In genomic region chr22:50571264-50572175, GRCh38 we compare ENCODE assay signal across 21 cellular contexts. TPM values are rescaled to one million over a fixed set of nuclear protein-coding genes. Genes with fewer than 3 reads are reported as not detected.
"Had no signal": no experiment of that assay in that cellular context is flagged by ENCODE, and none has a peak within 500 bp of the region (broad histone marks: within the 10 kb centered on the region; RNA-seq: fewer than 3 reads in every experiment).

No MANE protein-coding gene starts in this region.

- H3K4me3 Mint-ChIP-seq: activated T-cell treated with anti-CD3 and anti-CD28 coated beads, Interleukin-2, amount 50 U/mL, for 4 hours; dendritic cell treated with granulocyte-macrophage colony-stimulating factor and Interleukin-4, amounts not matched to agents 40 ng/mL and 50 ng/mL, for 4 days; natural killer cell; stimulated activated naive CD8-positive, alpha-beta T cell treated with anti-CD3 and anti-CD28 coated beads, Interleukin-15, Interleukin-2, amounts not matched to agents 100 ng/mL and 50 ng/mL, for 24 hours; WTC11 had no signal

- H3K4me1 Mint-ChIP-seq: natural killer cell, WTC11 had no signal

- H3K36me3 ChIP-seq: ascending aorta had no signal

- ATAC-seq: activated T-cell treated with anti-CD3 and anti-CD28 coated beads, Interleukin-2, amount 50 U/mL, for 4 hours; natural killer cell; WTC11 had no signal

- DNase-seq: activated CD4-positive, alpha-beta T cell treated with anti-CD3 and anti-CD28 coated beads, Interleukin-2, amount 50 U/mL, for 1 hour; activated CD8-positive, alpha-beta memory T cell treated with anti-CD3 and anti-CD28 coated beads, Interleukin-2, amount 50 U/mL, for 4 hours; activated naive CD4-positive, alpha-beta T cell treated with anti-CD3 and anti-CD28 coated beads, Interleukin-2, amount 50 U/mL, for 16 hours; activated T-cell treated with anti-CD3 and anti-CD28 coated beads, Interleukin-2, amount 50 U/mL, for 4 hours; cerebellar nuclear complex; effector memory CD4-positive, alpha-beta T cell; natural killer cell; stimulated activated CD4-positive, alpha-beta T cell treated with anti-CD3 and anti-CD28 coated beads, Interleukin-2, amount 100 ng/mL, for 24 hours; upper lobe of left lung had no signal

- H3K9me3 ChIP-seq: ascending aorta, esophagus muscularis mucosa, heart right ventricle, upper lobe of left lung had no signal

- H3K27me3 Mint-ChIP-seq: stimulated activated naive CD8-positive, alpha-beta T cell treated with anti-CD3 and anti-CD28 coated beads, Interleukin-15, Interleukin-2, amounts not matched to agents 100 ng/mL and 50 ng/mL, for 24 hours had no signal

- H3K4me1 ChIP-seq: ascending aorta, upper lobe of left lung had no signal

- H3K27ac Mint-ChIP-seq: dendritic cell treated with granulocyte-macrophage colony-stimulating factor and Interleukin-4, amounts not matched to agents 40 ng/mL and 50 ng/mL, for 4 days; natural killer cell; stimulated activated naive CD8-positive, alpha-beta T cell treated with anti-CD3 and anti-CD28 coated beads, Interleukin-15, Interleukin-2, amounts not matched to agents 100 ng/mL and 50 ng/mL, for 24 hours; WTC11 had no signal

- H3K4me3 ChIP-seq: ascending aorta, esophagus muscularis mucosa, heart right ventricle, upper lobe of left lung had no signal

- H3K27me3 ChIP-seq: ascending aorta, esophagus muscularis mucosa, heart right ventricle, upper lobe of left lung had no signal

- H3K36me3 Mint-ChIP-seq: natural killer cell had no signal

- H3K27ac ChIP-seq: ascending aorta, esophagus muscularis mucosa, upper lobe of left lung had no signal

- H3K9me3 Mint-ChIP-seq: activated T-cell treated with anti-CD3 and anti-CD28 coated beads, Interleukin-2, amount 50 U/mL, for 4 hours; dendritic cell treated with granulocyte-macrophage colony-stimulating factor and Interleukin-4, amounts not matched to agents 40 ng/mL and 50 ng/mL, for 4 days; natural killer cell; stimulated activated naive CD8-positive, alpha-beta T cell treated with anti-CD3 and anti-CD28 coated beads, Interleukin-15, Interleukin-2, amounts not matched to agents 100 ng/mL and 50 ng/mL, for 24 hours; WTC11 had no signal

RNA-seq across cellular contexts. Expression of gene SYCE3, which starts 8.8 kb away (rescaled TPM):
- total RNA-seq: activated T-cell treated with anti-CD3 and anti-CD28 coated beads, Interleukin-2, amount 50 U/mL, for 4 hours; ascending aorta; endothelial cell of umbilical vein; esophagus muscularis mucosa; mesenteric fat pad; natural killer cell; SK-MEL-5; skeletal muscle tissue; T-helper 2 cell treated with Interferon-gamma antibody and Interleukin-4, amounts not matched to agents 100 ng/mL and 5 ng/mL, for 36 hours; temporal lobe had no signal
- polyA plus RNA-seq: endothelial cell of umbilical vein, heart right ventricle had no signal

RNA-seq across cellular contexts. Expression of gene KLHDC7B, which starts 25.8 kb away (rescaled TPM):
- total RNA-seq: ascending aorta, endothelial cell of umbilical vein, skeletal muscle tissue, temporal lobe, WTC11 had no signal
- polyA plus RNA-seq: endothelial cell of umbilical vein had no signal

RNA-seq across cellular contexts. Expression of gene MAPK8IP2, which starts 29.1 kb away (rescaled TPM):
- total RNA-seq: ascending aorta had no signal
